2 cellular contexts compared by ENCODE assay signal in the genomic region with DNA sequence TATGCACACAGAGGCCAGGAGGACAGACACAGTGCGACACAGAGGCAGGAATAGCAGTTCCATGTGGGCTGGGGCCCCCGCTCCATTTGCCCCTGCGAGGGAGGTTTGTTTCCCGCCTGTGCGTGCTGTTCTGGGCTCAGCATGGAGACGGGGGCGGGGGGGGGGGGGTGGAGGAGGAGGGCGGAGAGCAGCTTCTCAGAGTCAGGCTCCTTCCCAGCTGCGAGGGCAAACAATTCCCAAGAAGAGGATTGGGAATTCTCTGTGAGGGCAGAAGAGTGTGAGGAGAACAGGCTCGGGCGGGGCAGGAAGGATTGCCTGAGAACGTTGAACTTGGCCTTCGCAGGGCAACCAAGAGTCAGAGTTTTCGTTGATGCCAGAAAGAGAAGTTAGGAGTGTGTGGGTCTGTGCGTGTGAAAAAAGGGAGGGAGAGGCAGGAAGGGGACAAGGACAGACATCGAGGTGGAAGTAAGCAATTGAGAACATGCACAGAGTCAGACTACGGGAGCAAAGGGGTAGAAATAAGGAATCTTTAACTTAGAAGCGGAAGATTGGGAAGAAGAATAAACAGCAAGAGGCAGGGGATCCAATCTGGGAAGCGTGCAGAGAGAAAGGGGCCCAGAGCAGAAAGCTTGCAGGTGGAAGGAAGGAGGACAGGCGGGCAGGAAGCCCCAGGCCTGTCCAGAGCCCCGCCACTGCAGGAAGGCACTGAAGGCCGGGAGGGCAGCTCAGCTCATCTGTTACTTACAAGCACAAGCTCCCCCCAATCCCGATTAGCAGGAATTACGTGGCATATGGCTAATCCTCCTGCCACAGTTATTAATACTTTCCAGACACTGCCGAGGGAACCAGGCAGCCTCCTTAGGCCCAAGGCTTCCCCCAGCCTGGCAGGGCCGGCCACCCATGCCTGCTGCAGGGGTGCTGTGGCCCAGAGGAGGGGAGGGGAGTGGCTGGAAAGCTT.
TF ChIP-seq lines count a peak whose summit lies in the region.

No MANE protein-coding gene starts in this region.

TF ChIP-seq in HEK293, 187 proteins besides CTCF, POLR2A, EP300 and RAD21:
- TF ChIP-seq SCRT2 (tag by site-specific recombination; IDR thresholded peaks at IDR 0.05) (no peak), ZFHX2 (tag by site-specific recombination; conservative IDR thresholded peaks at IDR 0.05) (peak; percentile 20; the same call in 1 of the 2 replicates)

TF ChIP-seq in H1, 55 proteins besides CTCF, POLR2A, EP300 and RAD21:
- no peak for TF ChIP-seq GTF2F1 (IDR thresholded peaks at IDR 0.05; ENCODE audit: borderline replicate concordance, low read depth, low read length)
- no peak for TF ChIP-seq BRCA1 (IDR thresholded peaks at IDR 0.05; ENCODE audit: low read depth, low read length)
- TF ChIP-seq KDM4A (IDR thresholded peaks at IDR 0.05; ENCODE audit: low read depth, low read length, severe bottlenecking): no peak
- TF ChIP-seq RBBP5 (IDR thresholded peaks at IDR 0.05; ENCODE audit: borderline replicate concordance, low read depth, low read length): no peak
- TF ChIP-seq NRF1 (IDR thresholded peaks at IDR 0.05; ENCODE audit: low read depth, low read length): no peak
- TF ChIP-seq, protein P1, sequence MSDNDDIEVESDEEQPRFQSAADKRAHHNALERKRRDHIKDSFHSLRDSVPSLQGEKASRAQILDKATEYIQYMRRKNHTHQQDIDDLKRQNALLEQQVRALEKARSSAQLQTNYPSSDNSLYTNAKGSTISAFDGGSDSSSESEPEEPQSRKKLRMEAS (IDR thresholded peaks at IDR 0.05): peak; percentile 47
- TF ChIP-seq SIRT6 (IDR thresholded peaks at IDR 0.05; ENCODE audit: low read length): no peak
- no peak for TF ChIP-seq CBX5 (IDR thresholded peaks at IDR 0.05; ENCODE audit: low read depth, low read length)
- TF ChIP-seq, protein P2, sequence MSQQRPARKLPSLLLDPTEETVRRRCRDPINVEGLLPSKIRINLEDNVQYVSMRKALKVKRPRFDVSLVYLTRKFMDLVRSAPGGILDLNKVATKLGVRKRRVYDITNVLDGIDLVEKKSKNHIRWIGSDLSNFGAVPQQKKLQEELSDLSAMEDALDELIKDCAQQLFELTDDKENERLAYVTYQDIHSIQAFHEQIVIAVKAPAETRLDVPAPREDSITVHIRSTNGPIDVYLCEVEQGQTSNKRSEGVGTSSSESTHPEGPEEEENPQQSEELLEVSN (IDR thresholded peaks at IDR 0.05): peak; percentile 83
